Comparison of ENCODE assay signal across 12 cellular contexts in genomic region chr10:113576853-113577252, GRCh38. TPM values are rescaled to one million over a fixed set of nuclear protein-coding genes. Genes with fewer than 3 reads are reported as not detected.
DNase-seq lines count a peak whose midpoint lies in the region; ATAC-seq, FAIRE-seq and TF ChIP-seq lines count a peak whose summit lies in the region.
"Had no signal": no experiment of that assay in that cellular context is flagged by ENCODE, and none has a peak within 500 bp of the region (broad histone marks: within the 10 kb centered on the region; RNA-seq: fewer than 3 reads in every experiment).

No MANE protein-coding gene starts in this region.

- H3K9me3 ChIP-seq in IMR-90 (ENCODE audit: control insufficient read depth, insufficient read depth, low read length) (0 out of 2 replicates have a peak, but pooled peaks cover 1% of the 10 kb centered on the region), body of pancreas (no peaks in the 10 kb centered on the region)
- H3K9me3 ChIP-seq in CD8-positive, alpha-beta memory T cell (ENCODE audit: low read length) = no peaks in the 10 kb centered on the region

- H3K14ac ChIP-seq in IMR-90 (replicated peaks; ENCODE audit: low read depth, low read length) = no peak overlapping the region

- no peak overlapping the region for H2BK15ac ChIP-seq in IMR-90 (ENCODE audit: low read depth, low read length)

- no peak overlapping the region for H4K8ac ChIP-seq in IMR-90 (ENCODE audit: low read depth in 2 of 2, low read length in 2 of 2)

- no peak overlapping the region for H2AK9ac ChIP-seq in IMR-90 (replicated peaks; ENCODE audit: low read depth, low read length, poor library complexity)

- H3K36me3 Mint-ChIP-seq in CD8-positive, alpha-beta memory T cell = no peaks in the 10 kb centered on the region
- H3K36me3 Mint-ChIP-seq: naive B cell; stimulated activated memory B cell treated with anti-CD40 and anti-IgM and Interleukin-4, amounts not matched to agents 10 μg/mL and 1 μg/mL and 100 μg/mL, for 72 hours had no signal

- H3K27ac Mint-ChIP-seq in CD8-positive, alpha-beta memory T cell = no peak overlapping the region
- H3K27ac Mint-ChIP-seq: dendritic cell treated with granulocyte-macrophage colony-stimulating factor and Interleukin-4, amounts not matched to agents 40 ng/mL and 50 ng/mL, for 4 days; naive B cell; stimulated activated memory B cell treated with anti-CD40 and anti-IgM and Interleukin-4, amounts not matched to agents 10 μg/mL and 1 μg/mL and 100 μg/mL, for 72 hours had no signal

- no peak overlapping the region for H4K91ac ChIP-seq in IMR-90 (ENCODE audit: insufficient read depth, low read depth, low read length)

- H3K9me1 ChIP-seq in IMR-90 (ENCODE audit: insufficient read depth, low read length) = no peaks in the 10 kb centered on the region

- FAIRE-seq in GM12892 (lab: Jason Lieb, UNC) = no peak

- TF ChIP-seq CTCF in IMR-90 (conservative IDR thresholded peaks at IDR 0.05; ENCODE audit: low read depth, low read length) (no peak), astrocyte of the cerebellum (IDR thresholded peaks at IDR 0.05; ENCODE audit: low read depth, low read length, missing control alignments) (no peak), body of pancreas (IDR thresholded peaks at IDR 0.05) (no peak)

- H3K4me3 ChIP-seq in IMR-90 (ENCODE audit: insufficient read depth, low read depth, low read length) = no peak overlapping the region
- H3K4me3 ChIP-seq in astrocyte of the cerebellum (ENCODE audit: low read depth, low read length) = no peak overlapping the region
- H3K4me3 ChIP-seq in CD8-positive, alpha-beta memory T cell (ENCODE audit: low read length) = no peak overlapping the region
- H3K4me3 ChIP-seq in body of pancreas = no peak overlapping the region

- TF ChIP-seq POLR2A in IMR-90 (IDR thresholded peaks at IDR 0.05; ENCODE audit: low read depth, low read length) (no peak), GM12892 (IDR thresholded peaks at IDR 0.05; ENCODE audit: low read depth, low read length) (no peak), body of pancreas (IDR thresholded peaks at IDR 0.05) (no peak)

- POLR2A ChIA-PET in IMR-90 (lab: Charles Lee; ENCODE audit: unreplicated experiment) = no interaction called here
- POLR2A ChIA-PET in CD8-positive, alpha-beta memory T cell (lab: Charles Lee) = no interaction called here

- no peak overlapping the region for H2BK120ac ChIP-seq in IMR-90 (ENCODE audit: low read depth, low read length)

- H3K27me3 ChIP-seq in IMR-90 (ENCODE audit: control insufficient read depth, insufficient read depth, low read length) (no peaks in the 10 kb centered on the region), body of pancreas (no peaks in the 10 kb centered on the region)
- no peaks in the 10 kb centered on the region for H3K27me3 ChIP-seq in CD8-positive, alpha-beta memory T cell (ENCODE audit: insufficient read depth, low read length, poor library complexity, severe bottlenecking)

- DNase-seq in ELR (ENCODE audit: low read depth) (peak; percentile 21), IMR-90 (peak; percentile 12), astrocyte of the cerebellum (ENCODE audit: low read depth) (peak; percentile 16), kidney tubule cell (ENCODE audit: low spot score) (peak; percentile 8), GM12892 (ENCODE audit: insufficient read length) (no peak), body of pancreas (no peak)
- no peak for DNase-seq in CD8-positive, alpha-beta memory T cell
- DNase-seq: naive B cell, NCI-H1092 treated with DMSO at 0.1 percent for 48 hours, T-helper 2 cell had no signal

- no peak overlapping the region for H3K9ac ChIP-seq in IMR-90 (ENCODE audit: low read depth, low read length)

- H3K18ac ChIP-seq in IMR-90 (ENCODE audit: low read depth, low read length) = no peak overlapping the region

- H3K36me3 ChIP-seq in IMR-90 (ENCODE audit: control insufficient read depth, insufficient read depth, low read length) (no peaks in the 10 kb centered on the region), body of pancreas (replicated peaks in 1 of 2; ENCODE audit: insufficient read depth in 1 of 2, low read depth in 2 of 2) (no peaks in the 10 kb centered on the region)
- H3K36me3 ChIP-seq in CD8-positive, alpha-beta memory T cell (ENCODE audit: insufficient read depth, low read length) = no peaks in the 10 kb centered on the region

- H4K5ac ChIP-seq in IMR-90 (ENCODE audit: low read depth, low read length) = no peak overlapping the region

- H3K4me3 Mint-ChIP-seq in CD8-positive, alpha-beta memory T cell = no peak overlapping the region
- H3K4me3 Mint-ChIP-seq: dendritic cell treated with granulocyte-macrophage colony-stimulating factor and Interleukin-4, amounts not matched to agents 40 ng/mL and 50 ng/mL, for 4 days; naive B cell; stimulated activated memory B cell treated with anti-CD40 and anti-IgM and Interleukin-4, amounts not matched to agents 10 μg/mL and 1 μg/mL and 100 μg/mL, for 72 hours had no signal

- H3K4me1 ChIP-seq in IMR-90 (ENCODE audit: control insufficient read depth, insufficient read depth, low read length) (no peaks in the 10 kb centered on the region), body of pancreas (no peaks in the 10 kb centered on the region)
- no peaks in the 10 kb centered on the region for H3K4me1 ChIP-seq in CD8-positive, alpha-beta memory T cell (ENCODE audit: insufficient read depth, low read length)

- no peaks in the 10 kb centered on the region for H3K4me1 Mint-ChIP-seq in CD8-positive, alpha-beta memory T cell
- H3K4me1 Mint-ChIP-seq: naive B cell; stimulated activated memory B cell treated with anti-CD40 and anti-IgM and Interleukin-4, amounts not matched to agents 10 μg/mL and 1 μg/mL and 100 μg/mL, for 72 hours had no signal

- peaks cover 11 to 14% of the 10 kb centered on the region in 2 donors for H3K27me3 Mint-ChIP-seq in CD8-positive, alpha-beta memory T cell

- no peaks in the 10 kb centered on the region for H3K79me1 ChIP-seq in IMR-90 (ENCODE audit: low read depth in 1 of 2, low read length in 2 of 2)

- ATAC-seq in IMR-90 (ENCODE audit: low read depth) (no peak), body of pancreas (no peak)
- ATAC-seq: stimulated activated memory B cell treated with anti-CD40 and anti-IgM and Interleukin-4, amounts not matched to agents 10 μg/mL and 1 μg/mL and 100 μg/mL, for 72 hours had no signal

- intact Hi-C loops in IMR-90 (cut with micrococcal nuclease) (no loop called here), body of pancreas (cut with DNase I) (no loop called here)

- no CpG with 5 or more reads among the region's 4 CpGs for WGBS in IMR-90 (ENCODE audit: extremely low coverage in 2 of 2, insufficient read length in 1 of 2), 2 experiments
- 82 to 86% methylated on average over 4 of the region's 4 CpGs for WGBS in body of pancreas, 2 donors

- TF ChIP-seq RAD21 in IMR-90 (IDR thresholded peaks at IDR 0.05; ENCODE audit: low read length) = no peak

- in situ Hi-C loops in IMR-90 (cut with MboI; ENCODE audit: low sequenced_read_pairs) (no loop called here), astrocyte of the cerebellum (cut with HindIII; ENCODE audit: low sequenced_read_pairs) (no loop called here)

- CTCF ChIA-PET in IMR-90 (lab: Yijun Ruan, JAX) = interaction anchor here (1.0 kb wide), 1 partner anchor 9 kb away, joined by 3 read pairs; no protein-coding TSS in a partner anchor
- CTCF ChIA-PET in CD8-positive, alpha-beta memory T cell (lab: Charles Lee) = no interaction called here

- no peak overlapping the region for H3K56ac ChIP-seq in IMR-90 (ENCODE audit: extremely low read depth, insufficient read depth, low read length)

- no peak overlapping the region for H3K23ac ChIP-seq in IMR-90 (ENCODE audit: low read depth, low read length)

- no peak overlapping the region for H2AFZ ChIP-seq in IMR-90 (replicated peaks; ENCODE audit: low read length, poor library complexity)

- H2AK5ac ChIP-seq in IMR-90 (ENCODE audit: low read depth, low read length) = no peak overlapping the region

- H2BK20ac ChIP-seq in IMR-90 (ENCODE audit: low read depth, low read length) = no peak overlapping the region

- H3K27ac ChIP-seq in IMR-90 (ENCODE audit: insufficient read depth, low read length) = no peak overlapping the region
- no peak overlapping the region for H3K27ac ChIP-seq in CD8-positive, alpha-beta memory T cell (ENCODE audit: low read depth, low read length)
- H3K27ac ChIP-seq in body of pancreas = no peak overlapping the region

- H3K4ac ChIP-seq in IMR-90 (ENCODE audit: low read depth, low read length) = no peak overlapping the region

- H2BK5ac ChIP-seq in IMR-90 (ENCODE audit: low read depth, low read length, poor library complexity, severe bottlenecking) = no peak overlapping the region

- no peaks in the 10 kb centered on the region for H3K9me3 Mint-ChIP-seq in CD8-positive, alpha-beta memory T cell
- H3K9me3 Mint-ChIP-seq: dendritic cell treated with granulocyte-macrophage colony-stimulating factor and Interleukin-4, amounts not matched to agents 40 ng/mL and 50 ng/mL, for 4 days; naive B cell; stimulated activated memory B cell treated with anti-CD40 and anti-IgM and Interleukin-4, amounts not matched to agents 10 μg/mL and 1 μg/mL and 100 μg/mL, for 72 hours had no signal

- BruUV-seq in IMR-90 (replicated peaks; lab: Mats Ljungman, UMichigan) = no TSS peak

- no peaks in the 10 kb centered on the region for H4K20me1 ChIP-seq in IMR-90 (ENCODE audit: insufficient read depth, low read length)

- dilution Hi-C loops in IMR-90 (cut with HindIII; ENCODE audit: low sequenced_read_pairs, unreplicated experiment) = no loop called here

- no peak overlapping the region for H3K4me2 ChIP-seq in IMR-90 (ENCODE audit: low read depth, low read length)

TF ChIP-seq in IMR-90, 13 proteins besides CTCF, POLR2A, EP300 and RAD21 (continues in another document):
- TF ChIP-seq CEBPB (IDR thresholded peaks at IDR 0.05; ENCODE audit: low read depth, low read length) (no peak), FOS (IDR thresholded peaks at IDR 0.05; ENCODE audit: low read depth, low read length) (no peak), MXI1 (IDR thresholded peaks at IDR 0.05; ENCODE audit: borderline replicate concordance, low read depth, low read length) (no peak), MAZ (IDR thresholded peaks at IDR 0.05; ENCODE audit: borderline replicate concordance, low read depth, low read length) (no peak)
- TF ChIP-seq, protein P1, sequence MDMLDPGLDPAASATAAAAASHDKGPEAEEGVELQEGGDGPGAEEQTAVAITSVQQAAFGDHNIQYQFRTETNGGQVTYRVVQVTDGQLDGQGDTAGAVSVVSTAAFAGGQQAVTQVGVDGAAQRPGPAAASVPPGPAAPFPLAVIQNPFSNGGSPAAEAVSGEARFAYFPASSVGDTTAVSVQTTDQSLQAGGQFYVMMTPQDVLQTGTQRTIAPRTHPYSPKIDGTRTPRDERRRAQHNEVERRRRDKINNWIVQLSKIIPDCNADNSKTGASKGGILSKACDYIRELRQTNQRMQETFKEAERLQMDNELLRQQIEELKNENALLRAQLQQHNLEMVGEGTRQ (IDR thresholded peaks at IDR 0.05; ENCODE audit: low read depth, low read length) = no peak

RNA-seq across cellular contexts. Expression of gene HABP2, which starts 24.0 kb away (rescaled TPM):
- total RNA-seq in IMR-90 (2012; rRNA removed) = not detected in 2 replicates
- not detected in 2 replicates for polyA plus RNA-seq in IMR-90 (2012; rRNA removed)
- polyA plus RNA-seq in IMR-90 (2012; cell fraction: cytosol; rRNA removed) = not detected in 2 replicates
- polyA plus RNA-seq in IMR-90 (2012; cell fraction: nucleus; rRNA removed; ENCODE audit: low replicate concordance) = not detected in 2 replicates
- total RNA-seq in CD8-positive, alpha-beta memory T cell = not detected
- polyA plus RNA-seq in CD8-positive, alpha-beta memory T cell = not detected
- polyA plus RNA-seq in GM12892 (2012; ENCODE audit: missing spikeins) = not detected
- total RNA-seq in body of pancreas = 10 to 100 TPM in 1 of 2 donors, 1 to 10 TPM in 1; 9.2 to 10.6 TPM

Comparison
In these comparisons a context has a peak if more than half of its experiments do, and no peak if none do; other contexts are left out.
1. DNase-seq: peak in ELR (single experiment), IMR-90 (single experiment), astrocyte of the cerebellum (single experiment) and kidney tubule cell (single experiment); none in CD8-positive, alpha-beta memory T cell (0 of 5), GM12892 (single experiment) and body of pancreas (0 of 4).
2. RNA of gene HABP2, which starts 24.0 kb away (total RNA-seq): 9.2 to 10.6 TPM in body of pancreas; not detected in IMR-90 and not detected in CD8-positive, alpha-beta memory T cell; every median in the first group is over 10 times any median in the second.